ENCODE assay signal across 21 cellular contexts in genomic region chr2:14717131-14717530, GRCh38.
A peak's percentile ranks its signal among the peaks of the same experiment; 100 is the strongest.
DNase-seq lines count a peak whose midpoint lies in the region; ATAC-seq, FAIRE-seq and TF ChIP-seq lines count a peak whose summit lies in the region.
"Had no signal": no experiment of that assay in that cellular context is flagged by ENCODE, and none has a peak within 500 bp of the region (broad histone marks: within the 10 kb centered on the region; RNA-seq: fewer than 3 reads in every experiment).

No MANE protein-coding gene starts in this region.

- 0 out of 2 replicates have a peak overlapping the region, but pooled peaks have one; percentile 39 for H2AFZ ChIP-seq in K562 (ENCODE audit: low read depth, low read length)
- H2AFZ ChIP-seq: GM23338 had no signal

- no peaks in the 10 kb centered on the region for H4K20me1 ChIP-seq in K562 (replicated peaks; ENCODE audit: control insufficient read depth, insufficient read depth, low read length)
- H4K20me1 ChIP-seq: BLaER1 had no signal

- TF ChIP-seq POLR2A in K562 (conservative IDR thresholded peaks at IDR 0.05): no peak
- TF ChIP-seq POLR2A in testis (IDR thresholded peaks at IDR 0.05): no peak

- no peaks in the 10 kb centered on the region for H3K36me3 ChIP-seq in K562 (ENCODE audit: control insufficient read depth, insufficient read depth, low read length)
- no peaks in the 10 kb centered on the region for H3K36me3 ChIP-seq in testis (ENCODE audit: low read depth, missing control alignments)
- H3K36me3 ChIP-seq: BLaER1 had no signal

- ATAC-seq in K562 (peak; percentile 68), HG03095 (IDR thresholded peaks at IDR 0.05; ENCODE audit: unreplicated experiment) (no peak)
- ATAC-seq: CD8-positive, alpha-beta T cell; GM23338; HCT116 had no signal

- BruUV-seq in K562 (replicated peaks; lab: Mats Ljungman, UMichigan): no TSS peak

- H3K9me3 ChIP-seq in K562 (replicated peaks; ENCODE audit: control insufficient read depth, insufficient read depth, low read depth, low read length): 0 out of 2 replicates have a peak, but pooled peaks cover 2% of the 10 kb centered on the region
- H3K9me3 ChIP-seq in testis: no peaks in the 10 kb centered on the region
- H3K9me3 ChIP-seq: BLaER1, Caco-2 had no signal

- H3K27me3 ChIP-seq in K562 (ENCODE audit: control insufficient read depth in 2 of 2, insufficient read depth in 2 of 2, low read length in 2 of 2) (no peaks in the 10 kb centered on the region), testis (no peaks in the 10 kb centered on the region)
- H3K27me3 ChIP-seq: BLaER1 had no signal

- 3% methylated on average over 3 of the region's 3 CpGs for WGBS in K562 (ENCODE audit: insufficient coverage, low coverage, missing lambda C conversion rate)
- WGBS in testis, 2 donors: 54 to 78% methylated on average over 3 of the region's 3 CpGs

- H3K9ac ChIP-seq in K562 (ENCODE audit: insufficient read depth in 1 of 2, low read depth in 2 of 2, low read length in 2 of 2): no peak overlapping the region
- H3K9ac ChIP-seq: BLaER1 had no signal

- no peaks in the 10 kb centered on the region for H3K9me1 ChIP-seq in K562 (ENCODE audit: control insufficient read depth, insufficient read depth, low read length)

- TF ChIP-seq RAD21 in K562 (CRISPR knock-in tag; conservative IDR thresholded peaks at IDR 0.05 in 1 of 2, IDR thresholded peaks at IDR 0.05 in 1 of 2): no peak

- no peak overlapping the region for H3K4me2 ChIP-seq in K562 (ENCODE audit: insufficient read depth, low read length)
- H3K4me2 ChIP-seq: BLaER1, GM23338 had no signal

- POLR2A ChIA-PET in K562 (lab: Yijun Ruan, JAX): no interaction called here

- TF ChIP-seq CTCF in K562 (IDR thresholded peaks at IDR 0.05 in 2 of 3, conservative IDR thresholded peaks at IDR 0.05 in 1 of 3; ENCODE audit: insufficient read depth in 2 of 3, low read depth in 1 of 3, low read length in 3 of 3): no peak
- no peak for TF ChIP-seq CTCF in testis (IDR thresholded peaks at IDR 0.05)

- no peak overlapping the region for H3K27ac ChIP-seq in K562 (ENCODE audit: extremely low read depth, low read depth, low read length)
- H3K27ac ChIP-seq in testis: no peak overlapping the region
- H3K27ac ChIP-seq: 22Rv1, BLaER1, C4-2B had no signal

- CTCF ChIA-PET in K562 (lab: Yijun Ruan, JAX; ENCODE audit: low intra/inter-chr PET ratio): no interaction called here

- in situ Hi-C loops in K562 (cut with MboI): no loop called here

- intact Hi-C loops in K562 (cut with micrococcal nuclease) (no loop called here), head of caudate nucleus (cut with DNase I) (no loop called here), testis (cut with DNase I; ENCODE audit: low total_unique reads) (no loop called here)

- no peak for FAIRE-seq in K562 (lab: Jason Lieb, UNC)
- FAIRE-seq: A204.1, GM12891, GM18507 had no signal

- no peak overlapping the region for H3K4me3 ChIP-seq in K562
- no peak overlapping the region for H3K4me3 ChIP-seq in testis
- H3K4me3 ChIP-seq: BLaER1, GM23338 had no signal

- H3K4me1 ChIP-seq in K562 (replicated peaks in 1 of 2; ENCODE audit: control insufficient read depth in 2 of 2, insufficient read depth in 2 of 2, low read length in 2 of 2) (peaks cover 0 to 11% of the 10 kb centered on the region in 2 experiments; a peak in 2 of 5 replicates), testis (peaks cover 10% of the 10 kb centered on the region)
- H3K4me1 ChIP-seq: BLaER1, Caco-2 had no signal

- TF ChIP-seq EP300 in K562 (IDR thresholded peaks at IDR 0.05; ENCODE audit: low read length): no peak

- H3K79me2 ChIP-seq in K562 (ENCODE audit: control insufficient read depth, insufficient read depth, low read length): no peaks in the 10 kb centered on the region

- DNase-seq in DMS53 (lab: John Stamatoyannopoulos, UW): peak; percentile 4
- no peak for DNase-seq in DMS53 treated with DMSO at 0.1 percent for 48 hours (lab: John Stamatoyannopoulos, UW; ENCODE audit: unreplicated experiment)
- DNase-seq in K562 (ENCODE audit: extremely low read depth in 1 of 4, low spot score in 3 of 4): peak in 1 of 4 experiments; percentile 40
- peak in 36 of 42 donors; percentile 4 to 81 (median 40) for DNase-seq in head of caudate nucleus
- DNase-seq in testis: no peak
- DNase-seq: Caco-2; CD4-positive, CD25-positive, alpha-beta regulatory T cell; CD8-positive, alpha-beta T cell; DMS153; DMS79 treated with DMSO at 0.1 percent for 48 hours; GF-D8; H9 had no signal

TF ChIP-seq in K562, 482 proteins besides CTCF, POLR2A, EP300 and RAD21:
- TF ChIP-seq ZFP1 (CRISPR knock-in tag; IDR thresholded peaks at IDR 0.05): no peak
- no peak for TF ChIP-seq SRSF3 (IDR thresholded peaks at IDR 0.05; ENCODE audit: insufficient read depth, low read length)
- TF ChIP-seq CREM (IDR thresholded peaks at IDR 0.05; ENCODE audit: low read depth): peak; percentile 21; the same call in 1 of the 2 replicates
- TF ChIP-seq DEAF1 (CRISPR knock-in tag; IDR thresholded peaks at IDR 0.05): no peak

Comparison
In these comparisons a context has a peak if more than half of its experiments do, and no peak if none do; other contexts are left out.
1. DNase-seq: peak in DMS53 (single experiment) and head of caudate nucleus (36 of 42); none in DMS53 treated with DMSO at 0.1 percent for 48 hours (single experiment) and testis (single experiment).